Comparison of ENCODE assay signal across 8 cellular contexts in the genomic region with DNA sequence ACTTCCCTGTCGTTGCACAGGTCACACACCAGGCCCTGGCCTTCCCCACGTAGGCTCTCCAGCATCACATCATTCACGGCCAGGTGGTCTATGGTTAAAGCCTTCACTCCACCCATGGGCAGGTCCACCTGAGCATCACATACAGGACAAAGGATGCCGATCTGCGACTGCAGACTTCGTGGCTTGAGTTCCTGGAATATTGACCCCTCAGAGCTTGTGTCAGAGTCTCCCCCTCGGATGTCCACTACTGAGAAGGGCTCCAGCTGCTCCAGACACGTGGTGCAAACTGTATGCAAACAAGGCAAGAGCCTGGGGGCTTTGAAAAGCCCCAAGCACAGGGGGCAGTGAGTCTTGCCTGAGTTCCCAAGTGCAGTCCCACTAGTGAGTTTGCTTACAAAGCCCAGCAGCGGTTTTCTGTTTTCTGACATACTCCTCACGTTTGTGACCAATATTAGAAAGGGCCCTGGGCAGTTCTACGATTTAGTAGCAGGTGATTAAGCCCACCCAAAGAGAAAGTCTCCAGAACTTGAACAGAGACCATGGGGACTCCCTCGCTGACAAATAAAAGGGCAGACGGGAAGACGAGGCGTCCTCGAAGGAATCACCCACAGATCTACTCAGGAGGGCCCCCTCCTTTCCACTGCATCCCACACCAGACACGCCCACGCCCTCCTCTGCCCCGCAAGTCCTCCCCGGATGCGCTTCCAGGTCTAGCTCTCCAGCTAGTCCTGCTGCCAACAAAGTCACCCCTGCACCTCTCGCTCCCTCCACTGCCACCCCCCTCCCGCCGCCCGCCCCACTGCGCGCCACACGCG. TPM values are rescaled to one million over a fixed set of nuclear protein-coding genes. Genes with fewer than 3 reads are reported as not detected.
DNase-seq lines count a peak whose midpoint lies in the region; ATAC-seq and TF ChIP-seq lines count a peak whose summit lies in the region.

No MANE protein-coding gene starts in this region.

- no peaks in the 10 kb centered on the region for H3K27me3 ChIP-seq in right lobe of liver
- H3K27me3 ChIP-seq in tibial nerve: no peaks in the 10 kb centered on the region

- intact Hi-C loops in right lobe of liver (cut with DNase I): loop anchor here in 1 of 2 donors (10.0 kb wide), 1 partner anchor 46 kb away; no protein-coding TSS in a partner anchor

- H3K36me3 ChIP-seq in right lobe of liver (no peaks in the 10 kb centered on the region), tibial nerve (peaks cover 0 to 10% (median 0%) of the 10 kb centered on the region in 3 donors)

- H3K9me3 ChIP-seq in right lobe of liver (no peaks in the 10 kb centered on the region), tibial nerve (no peaks in the 10 kb centered on the region)

- peak; percentile 18 to 36 (median 20) for ATAC-seq in right lobe of liver
- no peak for ATAC-seq in GM18873 (IDR thresholded peaks at IDR 0.05; ENCODE audit: low FRiP score, unreplicated experiment)

- H3K4me3 ChIP-seq in cardiac fibroblast (replicated peaks in 1 of 2; ENCODE audit: low read depth in 2 of 2, low read length in 2 of 2) (peak overlapping the region; percentile 75 to 80), right lobe of liver (peak overlapping the region; percentile 67 to 77 (median 68)), tibial nerve (peak overlapping the region; percentile 60 to 78 (median 70))

- 17% methylated on average over 21 of the region's 29 CpGs for WGBS in right lobe of liver (ENCODE audit: insufficient coverage, low coverage, low lambda C conversion rate, missing lambda C conversion rate)
- 15 to 16% methylated on average over 22 to 23 of the region's 29 CpGs for WGBS in tibial nerve, 2 donors

- TF ChIP-seq EP300 in tibial nerve (IDR thresholded peaks at IDR 0.05): no peak

- TF ChIP-seq POLR2A in right lobe of liver (IDR thresholded peaks at IDR 0.05) (no peak), tibial nerve (IDR thresholded peaks at IDR 0.05) (no peak)

- DNase-seq in activated gamma-delta T cell treated with Interleukin-2 at 50 U/mL for 16 hours: peak; percentile 3
- no peak for DNase-seq in activated gamma-delta T cell (lab: John Stamatoyannopoulos, UW)
- peak; percentile 54 for DNase-seq in NCI-H2227 treated with DMSO at 0.1 percent for 48 hours (lab: John Stamatoyannopoulos, UW)
- DNase-seq in cardiac fibroblast (ENCODE audit: low read depth in 2 of 2): no peak
- no peak for DNase-seq in right lobe of liver
- DNase-seq in tibial nerve (ENCODE audit: low spot score in 2 of 2): no peak
- no peak for DNase-seq in HuH-7 (ENCODE audit: low spot score)

- H3K4me1 ChIP-seq in right lobe of liver: peaks cover 0 to 13% (median 7%) of the 10 kb centered on the region in 4 donors
- peaks cover 0 to 16% (median 6%) of the 10 kb centered on the region in 4 donors for H3K4me1 ChIP-seq in tibial nerve

- H3K27ac ChIP-seq in right lobe of liver (peak overlapping the region in 2 of 3 donors; percentile 78 to 82), tibial nerve (peak overlapping the region; percentile 76 to 91 (median 83))

- TF ChIP-seq CTCF in cardiac fibroblast (IDR thresholded peaks at IDR 0.05; ENCODE audit: low read depth, low read length) (no peak), right lobe of liver (IDR thresholded peaks at IDR 0.05) (no peak), tibial nerve (IDR thresholded peaks at IDR 0.05) (no peak)

RNA-seq across cellular contexts. Expression of a gene that starts 0.6 kb away (rescaled TPM):
- 1 to 10 TPM in 1 of 6 experiments, under 1 TPM in 5; 0.31 to 1.8 (median 0.51) TPM for total RNA-seq in right lobe of liver
- 1 to 10 TPM; 3.3 to 6.9 (median 4.8) TPM for total RNA-seq in tibial nerve

Comparison
In these comparisons a context has a peak if more than half of its experiments do, and no peak if none do; other contexts are left out.
1. DNase-seq: peak in activated gamma-delta T cell treated with Interleukin-2 at 50 U/mL for 16 hours (single experiment) and NCI-H2227 treated with DMSO at 0.1 percent for 48 hours (single experiment); none in activated gamma-delta T cell (single experiment), cardiac fibroblast (0 of 2), right lobe of liver (0 of 3), tibial nerve (0 of 2) and HuH-7 (single experiment).
2. Peak in every context shown above with its lines, with median percentiles within 50 percentile points of each other: H3K4me3 ChIP-seq.